ENCODE assay signal across 23 cellular contexts in the genomic region with DNA sequence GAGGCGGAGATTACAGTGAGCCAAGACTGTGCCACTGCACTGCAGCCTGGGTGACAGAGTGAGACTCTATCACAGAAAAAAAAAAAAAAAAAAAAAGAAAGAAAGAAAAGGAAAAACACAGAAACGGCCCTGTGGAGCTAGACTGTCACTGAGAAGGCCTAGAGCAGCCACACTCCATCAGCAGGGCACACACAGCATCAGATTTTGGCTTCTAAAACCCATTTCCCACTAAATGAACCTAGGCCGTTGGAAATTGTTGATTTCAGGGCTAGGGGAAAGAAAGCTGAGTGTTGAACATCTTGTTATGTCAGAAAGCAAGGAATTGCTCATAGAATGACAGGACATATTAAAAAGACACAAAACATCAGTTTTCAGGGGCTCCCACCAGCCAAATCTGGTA.
"Had no signal": no experiment of that assay in that cellular context is flagged by ENCODE, and none has a peak within 500 bp of the region (broad histone marks: within the 10 kb centered on the region; RNA-seq: fewer than 3 reads in every experiment).

No MANE protein-coding gene starts in this region.

- H3K9me3 ChIP-seq: esophagus squamous epithelium, gastrocnemius medialis, left lung, lower lobe of right lung, mucosa of descending colon had no signal

- ATAC-seq: esophagus mucosa, gastrocnemius medialis, heart right ventricle, left cardiac atrium, left lung, left ventricle myocardium superior, lower lobe of right lung, mucosa of descending colon had no signal

- H3K27me3 ChIP-seq: dorsolateral prefrontal cortex, esophagus squamous epithelium, gastrocnemius medialis, heart right ventricle, left lung had no signal

- DNase-seq: dermis blood vessel endothelial cell; dorsolateral prefrontal cortex; effector CD4-positive, alpha-beta T cell; effector memory CD4-positive, alpha-beta T cell; erythroblast; esophagus squamous epithelium; foreskin fibroblast; foreskin melanocyte; gastrocnemius medialis; glutamatergic neuron; head of caudate nucleus; heart right ventricle; hippocampal formation; left cardiac atrium; left ventricle myocardium superior; lower lobe of right lung; mesenchymal stem cell; mucosa of descending colon had no signal

- H3K4me3 Mint-ChIP-seq: mesothelial cell of epicardium had no signal

- H3K27ac ChIP-seq: coronary artery, dorsolateral prefrontal cortex, epithelial cell of prostate, esophagus squamous epithelium, heart right ventricle, left lung, lower lobe of right lung had no signal

- H3K4me3 ChIP-seq: coronary artery, dorsolateral prefrontal cortex, esophagus squamous epithelium, gastrocnemius medialis, heart right ventricle, left lung, lower lobe of right lung, mucosa of descending colon had no signal

- H3K27ac Mint-ChIP-seq: mesothelial cell of epicardium had no signal

- H3K4me1 ChIP-seq: esophagus squamous epithelium, lower lobe of right lung had no signal
